1 cellular context compared by ENCODE assay signal in genomic region chr11:67606477-67607295, GRCh38.
TF ChIP-seq lines count a peak whose summit lies in the region.

NDUFV1 (plus strand) TSS chr11:67606936; CDS start chr11:67607005, 69 bp downstream.

TF ChIP-seq in HepG2, 621 proteins besides CTCF, POLR2A, EP300 and RAD21 (continued from another document and continues in another):
- TF ChIP-seq, protein P1, sequence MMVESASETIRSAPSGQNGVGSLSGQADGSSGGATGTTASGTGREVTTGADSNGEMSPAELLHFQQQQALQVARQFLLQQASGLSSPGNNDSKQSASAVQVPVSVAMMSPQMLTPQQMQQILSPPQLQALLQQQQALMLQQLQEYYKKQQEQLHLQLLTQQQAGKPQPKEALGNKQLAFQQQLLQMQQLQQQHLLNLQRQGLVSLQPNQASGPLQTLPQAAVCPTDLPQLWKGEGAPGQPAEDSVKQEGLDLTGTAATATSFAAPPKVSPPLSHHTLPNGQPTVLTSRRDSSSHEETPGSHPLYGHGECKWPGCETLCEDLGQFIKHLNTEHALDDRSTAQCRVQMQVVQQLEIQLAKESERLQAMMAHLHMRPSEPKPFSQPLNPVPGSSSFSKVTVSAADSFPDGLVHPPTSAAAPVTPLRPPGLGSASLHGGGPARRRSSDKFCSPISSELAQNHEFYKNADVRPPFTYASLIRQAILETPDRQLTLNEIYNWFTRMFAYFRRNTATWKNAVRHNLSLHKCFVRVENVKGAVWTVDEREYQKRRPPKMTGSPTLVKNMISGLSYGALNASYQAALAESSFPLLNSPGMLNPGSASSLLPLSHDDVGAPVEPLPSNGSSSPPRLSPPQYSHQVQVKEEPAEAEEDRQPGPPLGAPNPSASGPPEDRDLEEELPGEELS (CRISPR knock-in tag; IDR thresholded peaks at IDR 0.05), result 0 out of 2 replicates have a peak, but pooled peaks have one; percentile 28
- TF ChIP-seq REPIN1 (CRISPR knock-in tag; IDR thresholded peaks at IDR 0.05; ENCODE audit: borderline replicate concordance, low read depth) (peak; percentile 68; the same call in 1 of the 2 replicates), POLR2G (IDR thresholded peaks at IDR 0.05; ENCODE audit: low read depth, low read length) (peak; percentile 68), XRCC5 (optimal IDR thresholded peaks at IDR 0.05; ENCODE audit: low read length) (peak; percentile 56), ZSCAN21 (CRISPR knock-in tag; IDR thresholded peaks at IDR 0.05; ENCODE audit: borderline replicate concordance) (peak; percentile 91; the same call in 1 of the 2 replicates), ZNF274 (CRISPR knock-in tag; IDR thresholded peaks at IDR 0.05) (peak; percentile 22; the same call in 1 of the 2 replicates), NFATC3 (CRISPR knock-in tag; IDR thresholded peaks at IDR 0.05) (0 out of 2 replicates have a peak, but pooled peaks have one; percentile 16), ZNF543 (CRISPR knock-in tag; IDR thresholded peaks at IDR 0.05) (peak; percentile 85; the same call in 1 of the 2 replicates), CBFB (CRISPR knock-in tag; IDR thresholded peaks at IDR 0.05) (peak; percentile 75), MEF2D (CRISPR knock-in tag; IDR thresholded peaks at IDR 0.05) (peak; percentile 35; the same call in 1 of the 2 replicates), ZNF382 (CRISPR knock-in tag; IDR thresholded peaks at IDR 0.05; ENCODE audit: borderline replicate concordance) (no peak), HDAC2 (CRISPR knock-in tag; IDR thresholded peaks at IDR 0.05) (peak; percentile 93), ZNF577 (CRISPR knock-in tag; IDR thresholded peaks at IDR 0.05; ENCODE audit: borderline replicate concordance, low read depth) (no peak), MATR3 (CRISPR knock-in tag; IDR thresholded peaks at IDR 0.05) (no peak), SIN3B (IDR thresholded peaks at IDR 0.05; ENCODE audit: low read length) (peak; percentile 74), SP2 (CRISPR knock-in tag; IDR thresholded peaks at IDR 0.05) (peak; percentile 76), ZNF124 (CRISPR knock-in tag; IDR thresholded peaks at IDR 0.05) (0 out of 2 replicates have a peak, but pooled peaks have one; percentile 38), GMEB1 (CRISPR knock-in tag; IDR thresholded peaks at IDR 0.05; ENCODE audit: borderline replicate concordance) (peak; percentile 99), SALL1 (CRISPR knock-in tag; IDR thresholded peaks at IDR 0.05) (peak; percentile 66; the same call in 1 of the 2 replicates), TBX2 (CRISPR knock-in tag; IDR thresholded peaks at IDR 0.05; ENCODE audit: borderline replicate concordance) (peak; percentile 89), ZMAT3 (CRISPR knock-in tag; conservative IDR thresholded peaks at IDR 0.05) (0 out of 2 replicates have a peak, but pooled peaks have one; percentile 39), ZNF747 (CRISPR knock-in tag; IDR thresholded peaks at IDR 0.05; ENCODE audit: borderline replicate concordance) (peak; percentile 83; the same call in 1 of the 2 replicates), SIN3A (IDR thresholded peaks at IDR 0.05; ENCODE audit: borderline replicate concordance, low read depth, low read length) (peak; percentile 75; the same call in 1 of the 2 replicates), ZNF556 (CRISPR knock-in tag; IDR thresholded peaks at IDR 0.05; ENCODE audit: borderline replicate concordance) (peak; percentile 61; the same call in 1 of the 2 replicates), WIZ (CRISPR knock-in tag; IDR thresholded peaks at IDR 0.05) (peak; percentile 70; the same call in 1 of the 2 replicates), ZBTB38 (CRISPR knock-in tag; IDR thresholded peaks at IDR 0.05) (peak; percentile 41; the same call in 1 of the 2 replicates), TBP (CRISPR knock-in tag; IDR thresholded peaks at IDR 0.05) (peak; percentile 20; the same call in 1 of the 2 replicates), CBX1 (IDR thresholded peaks at IDR 0.05; ENCODE audit: low read depth) (peak; percentile 67), SOX5 (CRISPR knock-in tag; IDR thresholded peaks at IDR 0.05; ENCODE audit: borderline replicate concordance) (peak; percentile 46), POLR2AphosphoS5 (IDR thresholded peaks at IDR 0.05; ENCODE audit: low read depth, low read length) (peak; percentile 72), ZNF362 (CRISPR knock-in tag; IDR thresholded peaks at IDR 0.05; ENCODE audit: borderline replicate concordance) (peak; percentile 32; the same call in 1 of the 2 replicates), ZNF547 (CRISPR knock-in tag; IDR thresholded peaks at IDR 0.05) (peak; percentile 84; the same call in 1 of the 2 replicates), NFYB (CRISPR knock-in tag; IDR thresholded peaks at IDR 0.05) (peak; percentile 64), TOE1 (CRISPR knock-in tag; IDR thresholded peaks at IDR 0.05) (no peak), CAMTA2 (CRISPR knock-in tag; IDR thresholded peaks at IDR 0.05; ENCODE audit: borderline replicate concordance) (0 out of 2 replicates have a peak, but pooled peaks have one; percentile 62), PHF5A (CRISPR knock-in tag; IDR thresholded peaks at IDR 0.05; ENCODE audit: low read depth, unreplicated experiment) (no peak), CBX5 (CRISPR knock-in tag; IDR thresholded peaks at IDR 0.05; ENCODE audit: borderline replicate concordance) (peak; percentile 89; the same call in 1 of the 2 replicates), KAT7 (CRISPR knock-in tag; IDR thresholded peaks at IDR 0.05; ENCODE audit: borderline replicate concordance) (peak; percentile 88; the same call in 1 of the 2 replicates), ARHGAP35 (CRISPR knock-in tag; IDR thresholded peaks at IDR 0.05; ENCODE audit: borderline replicate concordance) (0 out of 2 replicates have a peak, but pooled peaks have one; percentile 17), TEAD2 (CRISPR knock-in tag; IDR thresholded peaks at IDR 0.05) (no peak), GTF2F1 (IDR thresholded peaks at IDR 0.05; ENCODE audit: low read length) (no peak), ZNF792 (CRISPR knock-in tag; IDR thresholded peaks at IDR 0.05) (peak; percentile 59), ZNF766 (CRISPR knock-in tag; IDR thresholded peaks at IDR 0.05; ENCODE audit: borderline replicate concordance) (peak; percentile 58; the same call in 1 of the 2 replicates), GABPB1 (CRISPR knock-in tag; IDR thresholded peaks at IDR 0.05) (peak; percentile 99), GATAD1 (CRISPR knock-in tag; IDR thresholded peaks at IDR 0.05) (peak; percentile 99), FLYWCH1 (CRISPR knock-in tag; IDR thresholded peaks at IDR 0.05) (peak; percentile 67; the same call in 1 of the 2 replicates), FIP1L1 (IDR thresholded peaks at IDR 0.05; ENCODE audit: borderline replicate concordance, insufficient read depth, low read depth, low read length) (no peak), ZNF383 (CRISPR knock-in tag; IDR thresholded peaks at IDR 0.05; ENCODE audit: borderline replicate concordance) (peak; percentile 83; the same call in 1 of the 2 replicates), ZNF883 (CRISPR knock-in tag; IDR thresholded peaks at IDR 0.05; ENCODE audit: not compliant biosample characterization) (peak; percentile 32), ZNF746 (CRISPR knock-in tag; IDR thresholded peaks at IDR 0.05) (0 out of 2 replicates have a peak, but pooled peaks have one; percentile 60), ZSCAN29 (CRISPR knock-in tag; conservative IDR thresholded peaks at IDR 0.05) (no peak; the same call in 1 of the 2 replicates), IRF2 (CRISPR knock-in tag; IDR thresholded peaks at IDR 0.05) (peak; percentile 98), PHF20 (CRISPR knock-in tag; IDR thresholded peaks at IDR 0.05) (peak; percentile 96), HOXA3 (CRISPR knock-in tag; IDR thresholded peaks at IDR 0.05) (peak; percentile 98), PHF21A (CRISPR knock-in tag; IDR thresholded peaks at IDR 0.05) (peak; percentile 76; the same call in 1 of the 2 replicates)
- TF ChIP-seq, protein P2, sequence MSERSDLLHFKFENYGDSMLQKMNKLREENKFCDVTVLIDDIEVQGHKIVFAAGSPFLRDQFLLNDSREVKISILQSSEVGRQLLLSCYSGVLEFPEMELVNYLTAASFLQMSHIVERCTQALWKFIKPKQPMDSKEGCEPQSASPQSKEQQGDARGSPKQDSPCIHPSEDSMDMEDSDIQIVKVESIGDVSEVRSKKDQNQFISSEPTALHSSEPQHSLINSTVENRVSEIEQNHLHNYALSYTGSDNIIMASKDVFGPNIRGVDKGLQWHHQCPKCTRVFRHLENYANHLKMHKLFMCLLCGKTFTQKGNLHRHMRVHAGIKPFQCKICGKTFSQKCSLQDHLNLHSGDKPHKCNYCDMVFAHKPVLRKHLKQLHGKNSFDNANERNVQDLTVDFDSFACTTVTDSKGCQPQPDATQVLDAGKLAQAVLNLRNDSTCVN (CRISPR knock-in tag; IDR thresholded peaks at IDR 0.05; ENCODE audit: borderline replicate concordance), result 0 out of 2 replicates have a peak, but pooled peaks have one; percentile 23
- TF ChIP-seq, protein P3, sequence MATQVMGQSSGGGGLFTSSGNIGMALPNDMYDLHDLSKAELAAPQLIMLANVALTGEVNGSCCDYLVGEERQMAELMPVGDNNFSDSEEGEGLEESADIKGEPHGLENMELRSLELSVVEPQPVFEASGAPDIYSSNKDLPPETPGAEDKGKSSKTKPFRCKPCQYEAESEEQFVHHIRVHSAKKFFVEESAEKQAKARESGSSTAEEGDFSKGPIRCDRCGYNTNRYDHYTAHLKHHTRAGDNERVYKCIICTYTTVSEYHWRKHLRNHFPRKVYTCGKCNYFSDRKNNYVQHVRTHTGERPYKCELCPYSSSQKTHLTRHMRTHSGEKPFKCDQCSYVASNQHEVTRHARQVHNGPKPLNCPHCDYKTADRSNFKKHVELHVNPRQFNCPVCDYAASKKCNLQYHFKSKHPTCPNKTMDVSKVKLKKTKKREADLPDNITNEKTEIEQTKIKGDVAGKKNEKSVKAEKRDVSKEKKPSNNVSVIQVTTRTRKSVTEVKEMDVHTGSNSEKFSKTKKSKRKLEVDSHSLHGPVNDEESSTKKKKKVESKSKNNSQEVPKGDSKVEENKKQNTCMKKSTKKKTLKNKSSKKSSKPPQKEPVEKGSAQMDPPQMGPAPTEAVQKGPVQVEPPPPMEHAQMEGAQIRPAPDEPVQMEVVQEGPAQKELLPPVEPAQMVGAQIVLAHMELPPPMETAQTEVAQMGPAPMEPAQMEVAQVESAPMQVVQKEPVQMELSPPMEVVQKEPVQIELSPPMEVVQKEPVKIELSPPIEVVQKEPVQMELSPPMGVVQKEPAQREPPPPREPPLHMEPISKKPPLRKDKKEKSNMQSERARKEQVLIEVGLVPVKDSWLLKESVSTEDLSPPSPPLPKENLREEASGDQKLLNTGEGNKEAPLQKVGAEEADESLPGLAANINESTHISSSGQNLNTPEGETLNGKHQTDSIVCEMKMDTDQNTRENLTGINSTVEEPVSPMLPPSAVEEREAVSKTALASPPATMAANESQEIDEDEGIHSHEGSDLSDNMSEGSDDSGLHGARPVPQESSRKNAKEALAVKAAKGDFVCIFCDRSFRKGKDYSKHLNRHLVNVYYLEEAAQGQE (IDR thresholded peaks at IDR 0.05; ENCODE audit: borderline replicate concordance in 1 of 2, low read depth in 1 of 2, low read length in 2 of 2), result no peak; a peak in 1 of 4 replicates
- TF ChIP-seq, protein P4, sequence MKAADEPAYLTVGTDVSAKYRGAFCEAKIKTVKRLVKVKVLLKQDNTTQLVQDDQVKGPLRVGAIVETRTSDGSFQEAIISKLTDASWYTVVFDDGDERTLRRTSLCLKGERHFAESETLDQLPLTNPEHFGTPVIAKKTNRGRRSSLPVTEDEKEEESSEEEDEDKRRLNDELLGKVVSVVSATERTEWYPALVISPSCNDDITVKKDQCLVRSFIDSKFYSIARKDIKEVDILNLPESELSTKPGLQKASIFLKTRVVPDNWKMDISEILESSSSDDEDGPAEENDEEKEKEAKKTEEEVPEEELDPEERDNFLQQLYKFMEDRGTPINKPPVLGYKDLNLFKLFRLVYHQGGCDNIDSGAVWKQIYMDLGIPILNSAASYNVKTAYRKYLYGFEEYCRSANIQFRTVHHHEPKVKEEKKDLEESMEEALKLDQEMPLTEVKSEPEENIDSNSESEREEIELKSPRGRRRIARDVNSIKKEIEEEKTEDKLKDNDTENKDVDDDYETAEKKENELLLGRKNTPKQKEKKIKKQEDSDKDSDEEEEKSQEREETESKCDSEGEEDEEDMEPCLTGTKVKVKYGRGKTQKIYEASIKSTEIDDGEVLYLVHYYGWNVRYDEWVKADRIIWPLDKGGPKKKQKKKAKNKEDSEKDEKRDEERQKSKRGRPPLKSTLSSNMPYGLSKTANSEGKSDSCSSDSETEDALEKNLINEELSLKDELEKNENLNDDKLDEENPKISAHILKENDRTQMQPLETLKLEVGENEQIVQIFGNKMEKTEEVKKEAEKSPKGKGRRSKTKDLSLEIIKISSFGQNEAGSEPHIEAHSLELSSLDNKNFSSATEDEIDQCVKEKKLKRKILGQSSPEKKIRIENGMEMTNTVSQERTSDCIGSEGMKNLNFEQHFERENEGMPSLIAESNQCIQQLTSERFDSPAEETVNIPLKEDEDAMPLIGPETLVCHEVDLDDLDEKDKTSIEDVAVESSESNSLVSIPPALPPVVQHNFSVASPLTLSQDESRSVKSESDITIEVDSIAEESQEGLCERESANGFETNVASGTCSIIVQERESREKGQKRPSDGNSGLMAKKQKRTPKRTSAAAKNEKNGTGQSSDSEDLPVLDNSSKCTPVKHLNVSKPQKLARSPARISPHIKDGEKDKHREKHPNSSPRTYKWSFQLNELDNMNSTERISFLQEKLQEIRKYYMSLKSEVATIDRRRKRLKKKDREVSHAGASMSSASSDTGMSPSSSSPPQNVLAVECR (CRISPR knock-in tag; IDR thresholded peaks at IDR 0.05; ENCODE audit: borderline replicate concordance), result peak; percentile 89
- TF ChIP-seq, protein P5, sequence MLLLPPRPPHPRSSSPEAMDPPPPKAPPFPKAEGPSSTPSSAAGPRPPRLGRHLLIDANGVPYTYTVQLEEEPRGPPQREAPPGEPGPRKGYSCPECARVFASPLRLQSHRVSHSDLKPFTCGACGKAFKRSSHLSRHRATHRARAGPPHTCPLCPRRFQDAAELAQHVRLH (CRISPR knock-in tag; IDR thresholded peaks at IDR 0.05; ENCODE audit: borderline replicate concordance, low read depth), result peak; percentile 34; the same call in 1 of the 2 replicates
